ENCODE assay signal across 16 cellular contexts in genomic region chr2:89844221-89844943, GRCh38.
DNase-seq lines count a peak whose midpoint lies in the region; ATAC-seq and TF ChIP-seq lines count a peak whose summit lies in the region.
"Had no signal": no experiment of that assay in that cellular context is flagged by ENCODE, and none has a peak within 500 bp of the region (broad histone marks: within the 10 kb centered on the region; RNA-seq: fewer than 3 reads in every experiment).

No MANE protein-coding gene starts in this region.

- no peaks in the 10 kb centered on the region for H3F3A ChIP-seq in DOHH2 (ENCODE audit: control insufficient read depth, insufficient read depth)

- no peaks in the 10 kb centered on the region for H3K9me2 ChIP-seq in DOHH2 (replicated peaks; ENCODE audit: control insufficient read depth, low read length)
- H3K9me2 ChIP-seq: SK-N-SH had no signal

- H3K9ac ChIP-seq in endodermal cell (ENCODE audit: extremely low read depth, low read length, poor library complexity, severe bottlenecking), result no peak overlapping the region
- H3K9ac ChIP-seq: SK-N-SH had no signal

- H3K4me2 ChIP-seq in DOHH2 (ENCODE audit: low read length), result peak overlapping the region; percentile 63
- H3K4me2 ChIP-seq: SK-N-SH had no signal

- H3K4me3 Mint-ChIP-seq in endodermal cell, result no peak overlapping the region
- H3K4me3 Mint-ChIP-seq: B cell; CD4-positive, alpha-beta memory T cell; IgD-negative memory B cell had no signal

- peaks cover 58% of the 10 kb centered on the region for H3K9me3 Mint-ChIP-seq in endodermal cell

- H3K36me3 ChIP-seq in DOHH2 (ENCODE audit: control insufficient read depth, low read length) (no peaks in the 10 kb centered on the region), endodermal cell (ENCODE audit: control insufficient read depth, insufficient read depth, low read length) (no peaks in the 10 kb centered on the region), spleen (no peaks in the 10 kb centered on the region), H7 (replicated peaks; ENCODE audit: control insufficient read depth, insufficient read depth, low read length) (no peaks in the 10 kb centered on the region)

- intact Hi-C loops in spleen (cut with DNase I; ENCODE audit: low total_unique reads), result no loop called here

- H3K79me2 ChIP-seq in DOHH2 (ENCODE audit: control insufficient read depth, low read length), result no peaks in the 10 kb centered on the region

- H3K9me3 ChIP-seq in DOHH2 (ENCODE audit: control insufficient read depth, insufficient read depth, low read length) (no peaks in the 10 kb centered on the region; the same call in 1 of the 2 replicates), endodermal cell (ENCODE audit: control insufficient read depth, low read length) (peaks cover 58% of the 10 kb centered on the region), spleen (peaks cover 0 to 15% (median 2%) of the 10 kb centered on the region in 8 donors)
- H3K9me3 ChIP-seq: SK-N-SH had no signal

- H3K27me3 ChIP-seq in DOHH2 (ENCODE audit: control insufficient read depth, low read length) (peaks cover 4% of the 10 kb centered on the region; the same call in 1 of the 2 replicates), endodermal cell (ENCODE audit: control insufficient read depth, insufficient read depth, low read length, poor library complexity, severe bottlenecking) (no peaks in the 10 kb centered on the region), spleen (replicated peaks in 1 of 7) (peaks cover 0 to 8% (median 0%) of the 10 kb centered on the region in 7 donors), H7 (ENCODE audit: control insufficient read depth, insufficient read depth, low read length) (no peaks in the 10 kb centered on the region)

- H3K27ac Mint-ChIP-seq in endodermal cell, result no peak overlapping the region
- H3K27ac Mint-ChIP-seq: B cell; CD4-positive, alpha-beta memory T cell; IgD-negative memory B cell had no signal

- in situ Hi-C loops in GM13977 (cut with MboI; ENCODE audit: low pct_unique_long_range_greater_than_20kb, low sequenced_read_pairs, unreplicated experiment), result loop anchor here (10.0 kb wide), 1 partner anchor 1020 kb away; no protein-coding TSS in a partner anchor

- DNase-seq in GM13977 (ENCODE audit: low spot score) (peak; percentile 0), endodermal cell (no peak), spleen (peak; percentile 74), NCI-H226 (no peak), H7 (no peak)
- DNase-seq: HCEC 1CT; NCI-H1417; NCI-H2029; NCI-H524 treated with DMSO at 0.1 percent for 48 hours; NK-92 treated with Interleukin-12 subunit alpha and Interleukin-12 subunit beta, amount 100 ng/mL, for 24 hours; SK-N-SH had no signal

- peak overlapping the region; percentile 63 for H3K27ac ChIP-seq in DOHH2 (ENCODE audit: low read depth, low read length)
- no peak overlapping the region for H3K27ac ChIP-seq in endodermal cell (ENCODE audit: low read depth, low read length)
- H3K27ac ChIP-seq in spleen, result no peak overlapping the region

- WGBS in endodermal cell (ENCODE audit: insufficient coverage in 1 of 2, insufficient read length in 1 of 2), 2 experiments, result 49 to 56% methylated on average over 6 of the region's 6 CpGs
- WGBS in spleen, 5 donors, result 43 to 62% (median 61%) methylated on average over 6 of the region's 6 CpGs

- TF ChIP-seq POLR2A in spleen (IDR thresholded peaks at IDR 0.05), result no peak

- H3K4me3 ChIP-seq in DOHH2 (ENCODE audit: low read length) (peak overlapping the region; percentile 50), endodermal cell (ENCODE audit: low read length) (peak overlapping the region; percentile 4), spleen (no peak overlapping the region), H7 (ENCODE audit: insufficient read depth, low read depth, low read length) (no peak overlapping the region)

- peaks cover 7% of the 10 kb centered on the region for H3K36me3 Mint-ChIP-seq in endodermal cell (ENCODE audit: low read depth)
- H3K36me3 Mint-ChIP-seq: IgD-negative memory B cell had no signal

- no peaks in the 10 kb centered on the region for H3K4me1 Mint-ChIP-seq in endodermal cell

- no peaks in the 10 kb centered on the region for H4K20me1 ChIP-seq in DOHH2 (ENCODE audit: control insufficient read depth, insufficient read depth, low read depth, low read length)

- TF ChIP-seq CTCF in DOHH2 (IDR thresholded peaks at IDR 0.05; ENCODE audit: low read depth, low read length, poor library complexity, severe bottlenecking) (no peak), GM13977 (IDR thresholded peaks at IDR 0.05; ENCODE audit: extremely low read depth, insufficient read depth, missing control alignments) (no peak), endodermal cell (conservative IDR thresholded peaks at IDR 0.05) (no peak), spleen (IDR thresholded peaks at IDR 0.05 in 8 of 11, conservative IDR thresholded peaks at IDR 0.05 in 3 of 11) (no peak)

- H3K4me1 ChIP-seq in DOHH2 (ENCODE audit: control insufficient read depth, low read length) (peaks cover 47% of the 10 kb centered on the region), endodermal cell (ENCODE audit: control insufficient read depth, insufficient read depth, low read length) (no peaks in the 10 kb centered on the region), spleen (no peaks in the 10 kb centered on the region)

- H3K27me3 Mint-ChIP-seq in endodermal cell (ENCODE audit: insufficient read depth), result no peaks in the 10 kb centered on the region
- H3K27me3 Mint-ChIP-seq: CD4-positive, alpha-beta memory T cell had no signal

- ATAC-seq in GM21529 (IDR thresholded peaks at IDR 0.05; ENCODE audit: unreplicated experiment), result no peak

Comparison
In these comparisons a context has a peak if more than half of its experiments do, and no peak if none do; other contexts are left out.
1. H3K4me3 ChIP-seq: peak in DOHH2 (single experiment) and endodermal cell (single experiment); none in spleen (0 of 8) and H7 (single experiment).
2. DNase-seq: peak in GM13977 (single experiment) and spleen (single experiment); none in endodermal cell (single experiment), NCI-H226 (single experiment) and H7 (single experiment).